In genomic region chr19:43341098-43341497, GRCh38 we compare ENCODE assay signal across 2 cellular contexts. TPM values are rescaled to one million over a fixed set of nuclear protein-coding genes. Genes with fewer than 3 reads are reported as not detected.
"Had no signal": no experiment of that assay in that cellular context is flagged by ENCODE, and none has a peak within 500 bp of the region (broad histone marks: within the 10 kb centered on the region; RNA-seq: fewer than 3 reads in every experiment).

No MANE protein-coding gene starts in this region.

RNA-seq across cellular contexts. Expression of gene CD177, which starts 12.4 kb away (rescaled TPM):
- total RNA-seq: LHCN-M2, NCI-H460 had no signal
